1 cellular context compared by ENCODE assay signal in the genomic region with DNA sequence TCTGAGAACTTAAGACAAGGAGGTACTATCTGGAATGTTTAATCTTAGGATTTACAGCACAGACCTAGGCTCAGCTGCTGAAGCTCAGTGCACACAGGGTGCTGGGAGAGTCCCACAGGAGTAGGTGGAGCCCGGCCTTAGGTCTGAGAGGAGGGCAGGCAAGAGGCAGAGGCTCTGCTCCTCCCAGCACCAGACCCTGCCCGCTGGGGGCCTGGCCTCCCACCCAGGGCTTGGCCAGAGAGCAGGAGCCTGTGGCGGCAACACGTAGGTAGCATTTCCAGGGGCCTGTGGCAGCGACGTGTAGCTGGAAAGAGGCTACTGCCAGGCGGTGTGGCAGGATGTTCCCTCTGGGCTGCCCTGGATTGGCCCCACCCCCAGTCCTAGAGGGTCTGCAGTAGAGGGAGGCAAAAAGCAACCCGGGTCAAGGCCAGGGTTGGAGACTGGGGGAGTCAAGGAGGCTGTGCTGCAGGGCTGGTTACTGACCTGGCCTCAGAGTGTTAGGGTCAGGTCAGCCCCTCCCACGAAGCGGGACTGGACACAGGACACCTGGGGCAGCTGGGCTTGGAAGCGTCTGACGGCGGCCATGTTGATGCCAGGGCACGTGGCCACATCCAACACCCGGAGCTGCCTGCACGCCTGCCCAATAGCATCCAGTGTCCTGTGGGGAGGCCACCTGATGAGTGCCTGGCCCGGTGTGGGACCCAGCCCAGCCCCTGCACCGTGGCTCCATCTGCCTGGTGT.
A peak's percentile ranks its signal among the peaks of the same experiment; 100 is the strongest.
TF ChIP-seq lines count a peak whose summit lies in the region.

No MANE protein-coding gene starts in this region.

TF ChIP-seq in HepG2, 621 proteins besides CTCF, POLR2A, EP300 and RAD21 (continued from another document):
- TF ChIP-seq HOXA3 (CRISPR knock-in tag; IDR thresholded peaks at IDR 0.05) (peak; percentile 73), GABPB1 (CRISPR knock-in tag; IDR thresholded peaks at IDR 0.05) (peak; percentile 32; the same call in 1 of the 2 replicates), JUN (CRISPR knock-in tag; IDR thresholded peaks at IDR 0.05) (0 out of 2 replicates have a peak, but pooled peaks have one; percentile 53), MAZ (IDR thresholded peaks at IDR 0.05; ENCODE audit: borderline replicate concordance, low read depth, low read length) (no peak), MAZ (CRISPR knock-in tag; IDR thresholded peaks at IDR 0.05; ENCODE audit: low read depth) (peak; percentile 72; the same call in 1 of the 2 replicates), ZNF496 (CRISPR knock-in tag; IDR thresholded peaks at IDR 0.05; ENCODE audit: insufficient replicate concordance) (no peak), ZNF431 (CRISPR knock-in tag; IDR thresholded peaks at IDR 0.05; ENCODE audit: borderline replicate concordance, low read depth) (no peak), SRSF1 (optimal IDR thresholded peaks at IDR 0.05; ENCODE audit: low read depth, low read length) (peak; percentile 11), ZNF768 (CRISPR knock-in tag; IDR thresholded peaks at IDR 0.05) (peak; percentile 53; the same call in 1 of the 2 replicates), ZNF331 (CRISPR knock-in tag; IDR thresholded peaks at IDR 0.05) (0 out of 2 replicates have a peak, but pooled peaks have one; percentile 8), NR1H2 (CRISPR knock-in tag; IDR thresholded peaks at IDR 0.05; ENCODE audit: borderline replicate concordance, low read depth) (no peak), MED8 (CRISPR knock-in tag; IDR thresholded peaks at IDR 0.05; ENCODE audit: insufficient replicate concordance) (no peak), RNF219 (CRISPR knock-in tag; IDR thresholded peaks at IDR 0.05) (no peak)
- TF ChIP-seq, protein P1, sequence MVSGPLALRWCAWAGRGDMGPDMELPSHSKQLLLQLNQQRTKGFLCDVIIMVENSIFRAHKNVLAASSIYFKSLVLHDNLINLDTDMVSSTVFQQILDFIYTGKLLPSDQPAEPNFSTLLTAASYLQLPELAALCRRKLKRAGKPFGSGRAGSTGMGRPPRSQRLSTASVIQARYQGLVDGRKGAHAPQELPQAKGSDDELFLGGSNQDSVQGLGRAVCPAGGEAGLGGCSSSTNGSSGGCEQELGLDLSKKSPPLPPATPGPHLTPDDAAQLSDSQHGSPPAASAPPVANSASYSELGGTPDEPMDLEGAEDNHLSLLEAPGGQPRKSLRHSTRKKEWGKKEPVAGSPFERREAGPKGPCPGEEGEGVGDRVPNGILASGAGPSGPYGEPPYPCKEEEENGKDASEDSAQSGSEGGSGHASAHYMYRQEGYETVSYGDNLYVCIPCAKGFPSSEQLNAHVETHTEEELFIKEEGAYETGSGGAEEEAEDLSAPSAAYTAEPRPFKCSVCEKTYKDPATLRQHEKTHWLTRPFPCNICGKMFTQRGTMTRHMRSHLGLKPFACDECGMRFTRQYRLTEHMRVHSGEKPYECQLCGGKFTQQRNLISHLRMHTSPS (CRISPR knock-in tag; IDR thresholded peaks at IDR 0.05; ENCODE audit: low read depth): 0 out of 2 replicates have a peak, but pooled peaks have one; percentile 37
TF ChIP-seq in HepG2: peak in this region for 64.
